8 cellular contexts compared by ENCODE assay signal in the genomic region with DNA sequence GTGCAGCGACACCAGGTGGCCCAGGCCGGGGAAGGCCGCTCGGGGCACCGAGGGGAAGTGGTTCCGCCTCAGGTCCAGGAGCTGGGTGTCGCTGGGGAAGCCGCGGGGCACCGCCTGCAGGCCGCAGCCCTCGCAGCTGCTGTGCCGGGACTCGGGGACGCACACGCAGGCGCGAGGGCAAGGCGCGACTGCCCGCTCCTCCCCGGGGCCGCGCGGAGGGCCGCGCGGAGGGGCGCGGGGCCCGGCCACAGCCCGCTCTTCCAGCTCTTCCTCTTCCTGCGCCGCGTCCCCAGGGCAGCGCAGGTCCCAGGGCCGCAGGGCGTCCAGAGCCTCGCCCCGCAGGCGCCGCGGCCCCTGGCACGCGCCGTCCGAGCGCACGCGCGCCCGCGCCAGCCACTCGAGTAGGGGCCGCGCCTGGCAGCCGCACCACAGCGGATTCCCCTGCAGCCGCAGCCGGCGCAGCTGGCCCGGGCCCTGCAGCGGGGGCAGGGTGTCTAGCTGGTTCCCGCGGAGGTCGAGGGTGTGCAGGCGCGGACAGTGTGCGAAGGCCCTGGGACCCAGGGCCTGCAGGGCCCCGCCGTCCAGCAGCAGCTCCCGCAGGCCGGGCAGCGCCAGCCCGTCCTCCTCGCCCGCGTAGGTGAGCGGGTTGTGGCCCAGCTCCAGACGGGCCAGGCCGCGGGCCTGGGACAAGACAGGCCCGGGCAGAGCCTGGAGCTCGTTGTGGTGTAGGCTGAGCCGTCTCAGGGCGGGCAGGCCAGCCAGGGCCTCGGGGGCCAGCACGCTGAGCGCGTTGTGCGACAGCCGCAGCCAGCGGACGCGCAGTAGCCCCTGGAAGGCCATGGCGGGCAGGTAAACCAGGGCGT. TPM values are rescaled to one million over a fixed set of nuclear protein-coding genes. Genes with fewer than 3 reads are reported as not detected.
A peak's percentile ranks its signal among the peaks of the same experiment; 100 is the strongest.
DNase-seq lines count a peak whose midpoint lies in the region; TF ChIP-seq lines count a peak whose summit lies in the region.

No MANE protein-coding gene starts in this region.

- intact Hi-C loops in MCF 10A (cut with micrococcal nuclease): loop anchor here (2.0 kb wide), 1 partner anchor 315 kb away; no protein-coding TSS in a partner anchor

- CTCF ChIA-PET in MCF 10A (lab: Yijun Ruan, JAX): interaction anchor here (0.5 to 4.1 kb wide), 14 partner anchors 10 to 969 kb away, joined by 3 to 37 read pairs (median 4); no protein-coding TSS in a partner anchor

- peaks cover 2% of the 10 kb centered on the region for H3K27me3 Mint-ChIP-seq in IgD-negative memory B cell
- H3K27me3 Mint-ChIP-seq in MCF 10A (ENCODE audit: insufficient read depth, unreplicated experiment): no peaks in the 10 kb centered on the region

- H3K9me3 Mint-ChIP-seq in IgD-negative memory B cell (no peaks in the 10 kb centered on the region), MCF 10A (ENCODE audit: unreplicated experiment) (no peaks in the 10 kb centered on the region)

- DNase-seq in AG09319 (ENCODE audit: extremely low read depth, low read depth) (no peak), UCSD-AML1 (lab: John Stamatoyannopoulos, UW; ENCODE audit: unreplicated experiment) (peak; percentile 69), MCF 10A (ENCODE audit: unreplicated experiment) (peak; percentile 67), iPS-NIHi11 (ENCODE audit: low spot score) (peak; percentile 94), D341Med (ENCODE audit: low spot score) (no peak)
- peak; percentile 61 to 72 (median 69) for DNase-seq in stimulated activated CD4-positive, alpha-beta T cell treated with anti-CD3 and anti-CD28 coated beads, Interleukin-12 subunit alpha, Interleukin-12 subunit beta, amount 100 ng/mL, for 48 hours (ENCODE audit: low read depth in 2 of 3, low spot score in 1 of 3)

- H3K36me3 Mint-ChIP-seq in IgD-negative memory B cell: no peaks in the 10 kb centered on the region
- H3K36me3 Mint-ChIP-seq in MCF 10A (ENCODE audit: insufficient read depth, unreplicated experiment): no peaks in the 10 kb centered on the region

- H3K4me3 Mint-ChIP-seq in IgD-negative memory B cell (peak overlapping the region; percentile 13 to 72 (median 42)), MCF 10A (ENCODE audit: unreplicated experiment) (peak overlapping the region; percentile 33)

- TF ChIP-seq CTCF in AG09319 (IDR thresholded peaks at IDR 0.05; ENCODE audit: low read depth, low read length) (peak; percentile 39), MCF 10A (IDR thresholded peaks at IDR 0.05; ENCODE audit: unreplicated experiment) (peak; percentile 56)

- peak; percentile 39 for TF ChIP-seq POLR2A in GM19099 (IDR thresholded peaks at IDR 0.05; ENCODE audit: extremely low read depth, insufficient read length, low read depth)

- H3K27ac Mint-ChIP-seq in IgD-negative memory B cell: no peak overlapping the region
- H3K27ac Mint-ChIP-seq in MCF 10A (ENCODE audit: low read depth, unreplicated experiment): no peak overlapping the region

- peaks cover 0 to 7% (median 2%) of the 10 kb centered on the region in 3 donors for H3K4me1 Mint-ChIP-seq in IgD-negative memory B cell
- no peaks in the 10 kb centered on the region for H3K4me1 Mint-ChIP-seq in MCF 10A (ENCODE audit: insufficient read depth, unreplicated experiment)

- POLR2A ChIA-PET in MCF 10A (lab: Yijun Ruan, JAX): interaction anchor here (0.7 to 1.8 kb wide), 11 partner anchors 17 to 381 kb away, joined by 3 to 10 read pairs (median 4); partner anchors contain the start of genes RANGAP1, TEF and XPNPEP3

- no TSS peak for BruUV-seq in MCF 10A (replicated peaks; lab: Mats Ljungman, UMichigan)

RNA-seq across cellular contexts. Expression of gene CHADL, which starts 2.8 kb away (rescaled TPM):
- 0.63 TPM for polyA plus RNA-seq in IgD-negative memory B cell
- total RNA-seq in MCF 10A (2022): 0.51 and 0.52 TPM in 2 replicates

RNA-seq across cellular contexts. Expression of gene L3MBTL2, which starts 32.8 kb away (rescaled TPM):
- 29.8 TPM for polyA plus RNA-seq in IgD-negative memory B cell
- 28.7 and 30.0 TPM in 2 replicates for total RNA-seq in MCF 10A (2022)

RNA-seq across cellular contexts. Expression of gene RANGAP1, which starts 48.0 kb away (rescaled TPM):
- 21.6 TPM for polyA plus RNA-seq in IgD-negative memory B cell
- total RNA-seq in MCF 10A (2022): 84.7 and 117 TPM in 2 replicates

Comparison
In these comparisons a context has a peak if more than half of its experiments do, and no peak if none do; other contexts are left out.
1. DNase-seq: peak in UCSD-AML1 (single experiment), MCF 10A (single experiment), iPS-NIHi11 (single experiment) and stimulated activated CD4-positive, alpha-beta T cell treated with anti-CD3 and anti-CD28 coated beads, Interleukin-12 subunit alpha, Interleukin-12 subunit beta, amount 100 ng/mL, for 48 hours (3 of 3); none in AG09319 (single experiment) and D341Med (single experiment).